14 cellular contexts compared by ENCODE assay signal in genomic region chr3:61685755-61686154, GRCh38.
DNase-seq lines count a peak whose midpoint lies in the region; ATAC-seq and TF ChIP-seq lines count a peak whose summit lies in the region.
"Had no signal": no experiment of that assay in that cellular context is flagged by ENCODE, and none has a peak within 500 bp of the region (broad histone marks: within the 10 kb centered on the region; RNA-seq: fewer than 3 reads in every experiment).

No MANE protein-coding gene starts in this region.

- intact Hi-C loops in left colon (cut with DNase I, micrococcal nuclease) (no loop called here), posterior cingulate gyrus (cut with DNase I) (no loop called here)

- no peak for TF ChIP-seq POLR2A in erythroblast (IDR thresholded peaks at IDR 0.05; ENCODE audit: low read length)

- DNase-seq in DMS153 (lab: John Stamatoyannopoulos, UW) (peak; percentile 74), NCI-H128 (lab: John Stamatoyannopoulos, UW; ENCODE audit: unreplicated experiment) (peak; percentile 18), NCI-H774 (lab: John Stamatoyannopoulos, UW) (peak; percentile 28), left colon (peak in 1 of 2 donors; percentile 37), NCI-H226 (no peak), erythroblast (lab: John Stamatoyannopoulos, UW) (no peak), posterior cingulate gyrus (no peak)
- no peak for DNase-seq in activated CD4-positive, CD25-positive, alpha-beta regulatory T cell treated with anti-CD3 and anti-CD28 coated beads, Interleukin-2, amount 50 U/mL, for 72 hours
- DNase-seq: activated CD8-positive, alpha-beta memory T cell treated with anti-CD3 and anti-CD28 coated beads, Interleukin-2, amount 50 U/mL, for 4 hours; activated naive CD8-positive, alpha-beta T cell treated with anti-CD3 and anti-CD28 coated beads, Interleukin-2, amount 10 ng/mL, durations not matched to agents 7 days and 5 days; NCI-H526 treated with DMSO at 0.1 percent for 48 hours; retina; SJCRH30; stomach had no signal

- ATAC-seq in left colon: peak; percentile 85

Comparison
In these comparisons a context has a peak if more than half of its experiments do, and no peak if none do; other contexts are left out.
1. DNase-seq: peak in DMS153 (single experiment), NCI-H128 (single experiment) and NCI-H774 (single experiment); none in activated CD4-positive, CD25-positive, alpha-beta regulatory T cell treated with anti-CD3 and anti-CD28 coated beads, Interleukin-2, amount 50 U/mL, for 72 hours (single experiment), NCI-H226 (single experiment), erythroblast (0 of 2) and posterior cingulate gyrus (0 of 10).